8 cellular contexts compared by ENCODE assay signal in genomic region chr18:5294618-5295230, GRCh38. TPM values are rescaled to one million over a fixed set of nuclear protein-coding genes. Genes with fewer than 3 reads are reported as not detected.
DNase-seq lines count a peak whose midpoint lies in the region; ATAC-seq lines count a peak whose summit lies in the region.

No MANE protein-coding gene starts in this region.

- peak; percentile 70 to 87 (median 79) for DNase-seq in NCI-H1417 (lab: John Stamatoyannopoulos, UW)
- no peak for DNase-seq in NCI-H1417 treated with DMSO at 0.1 percent for 48 hours (lab: John Stamatoyannopoulos, UW)
- DNase-seq in NCI-H345 treated with DMSO at 0.1 percent for 48 hours (lab: John Stamatoyannopoulos, UW; ENCODE audit: unreplicated experiment), result peak; percentile 33
- peak; percentile 40 to 45 for DNase-seq in activated CD4-positive, alpha-beta T cell treated with anti-CD3 and anti-CD28 coated beads, Interleukin-2, amount 50 U/mL, for 4 hours
- DNase-seq in ecto neural progenitor cell (ENCODE audit: low spot score), result peak; percentile 73
- DNase-seq in mesenteric fat pad (ENCODE audit: low spot score), result peak; percentile 91
- peak; percentile 19 to 30 for DNase-seq in stimulated activated CD8-positive, alpha-beta memory T cell treated with anti-CD3 and anti-CD28 coated beads, Interleukin-2, amount 100 ng/mL, for 1 hour (ENCODE audit: low read depth in 2 of 2)

- peak; percentile 23 for ATAC-seq in HG02973 (IDR thresholded peaks at IDR 0.05; ENCODE audit: unreplicated experiment)

RNA-seq across cellular contexts. Expression of gene ZBTB14, which starts 0.8 kb away (rescaled TPM):
- total RNA-seq in mesenteric fat pad, result 9.2 TPM
